ENCODE assay signal across 14 cellular contexts in the genomic region with DNA sequence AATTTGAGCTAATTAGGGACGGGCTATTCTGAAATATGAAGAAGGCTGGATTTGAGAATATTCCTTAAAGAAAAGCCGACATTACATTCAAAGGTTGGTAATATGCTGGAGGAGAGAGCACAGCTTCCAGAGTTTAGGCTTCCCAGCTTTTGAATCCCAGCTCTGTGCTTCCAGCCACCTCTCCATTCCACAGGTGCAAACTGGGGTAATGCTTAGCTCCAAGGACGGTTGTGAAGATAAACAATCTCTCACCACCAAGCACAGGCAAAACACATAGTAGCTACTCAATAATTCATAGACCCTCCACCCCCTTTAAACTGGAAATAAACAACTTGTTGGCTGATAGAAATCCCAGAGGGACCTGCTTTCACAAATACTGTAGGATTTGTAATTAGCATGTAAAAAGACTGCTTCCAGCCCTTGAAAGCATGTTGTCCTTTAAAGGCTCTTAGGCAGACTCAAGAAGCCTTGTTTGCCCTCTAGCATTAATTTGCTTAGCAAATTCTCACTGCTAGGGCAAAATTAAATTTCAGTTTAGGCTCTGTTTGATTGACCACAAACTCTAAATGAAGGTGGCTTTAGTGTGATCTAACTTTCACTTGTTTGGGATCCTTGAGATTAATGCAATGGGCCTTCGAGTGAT. TPM values are rescaled to one million over a fixed set of nuclear protein-coding genes. Genes with fewer than 3 reads are reported as not detected.
DNase-seq lines count a peak whose midpoint lies in the region; ATAC-seq lines count a peak whose summit lies in the region.
"Had no signal": no experiment of that assay in that cellular context is flagged by ENCODE, and none has a peak within 500 bp of the region (broad histone marks: within the 10 kb centered on the region; RNA-seq: fewer than 3 reads in every experiment).

No MANE protein-coding gene starts in this region.

- no peaks in the 10 kb centered on the region for H3K36me3 ChIP-seq in BLaER1 treated with 17β-estradiol and CSF1 and Interleukin-3, amounts not matched to agents 10 nM and 100 nM
- H3K36me3 ChIP-seq in HUES6 (ENCODE audit: control insufficient read depth, insufficient read depth, low read length) = no peaks in the 10 kb centered on the region
- H3K36me3 ChIP-seq in muscle layer of duodenum (ENCODE audit: control insufficient read depth in 1 of 2, insufficient read depth in 2 of 2, low read length in 2 of 2) = no peaks in the 10 kb centered on the region
- no peaks in the 10 kb centered on the region for H3K36me3 ChIP-seq in mesendoderm (ENCODE audit: control insufficient read depth, insufficient read depth, low read length)
- H3K36me3 ChIP-seq: gastrocnemius medialis, thyroid gland had no signal

- DNase-seq in activated naive CD8-positive, alpha-beta T cell treated with anti-CD3 and anti-CD28 coated beads for 36 hours = no peak
- DNase-seq in mesendoderm (no peak), SIG-M5 treated with dmso at 0.1 percent for 504 hours (lab: John Stamatoyannopoulos, UW; ENCODE audit: unreplicated experiment) (no peak)
- DNase-seq in activated T-cell treated with anti-CD3 and anti-CD28 coated beads, Interleukin-2, amount 50 U/mL, for 72 hours = no peak
- DNase-seq in stimulated activated CD4-positive, alpha-beta T cell treated with anti-CD3 and anti-CD28 coated beads, Interleukin-2, amount 100 ng/mL, for 48 hours = no peak
- DNase-seq: activated naive CD4-positive, alpha-beta T cell treated with Interleukin-2 at 50 U/mL for 16 hours; gastrocnemius medialis; mammary epithelial cell; NCI-H748 treated with DMSO at 0.1 percent for 48 hours; thyroid gland had no signal

- peaks cover 30% of the 10 kb centered on the region for H3K4me1 Mint-ChIP-seq in activated naive CD8-positive, alpha-beta T cell treated with anti-CD3 and anti-CD28 coated beads for 36 hours
- peaks cover 46% of the 10 kb centered on the region for H3K4me1 Mint-ChIP-seq in activated T-cell treated with anti-CD3 and anti-CD28 coated beads, Interleukin-2, amount 50 U/mL, for 72 hours (ENCODE audit: low read depth)

- peak overlapping the region in 8 of 11 experiments; percentile 20 to 67 (median 52); a peak in 17 of 22 replicates for H3K27ac ChIP-seq in BLaER1 treated with 17β-estradiol and CSF1 and Interleukin-3, amounts not matched to agents 10 nM and 100 nM
- H3K27ac ChIP-seq in HUES6 (ENCODE audit: low read depth, low read length) = peak overlapping the region; percentile 77
- peak overlapping the region; percentile 12 for H3K27ac ChIP-seq in muscle layer of duodenum (ENCODE audit: low read length)
- H3K27ac ChIP-seq in mesendoderm (ENCODE audit: low read depth, low read length) = no peak overlapping the region
- H3K27ac ChIP-seq: gastrocnemius medialis, SK-N-MC had no signal

- no peak overlapping the region for H3K18ac ChIP-seq in mesendoderm (ENCODE audit: low read length)

- H3K4me1 ChIP-seq in BLaER1 treated with 17β-estradiol and CSF1 and Interleukin-3, amounts not matched to agents 10 nM and 100 nM = peaks cover 40 to 59% (median 43%) of the 10 kb centered on the region in 10 experiments
- H3K4me1 ChIP-seq in HUES6 (ENCODE audit: control insufficient read depth, insufficient read depth, low read length) (peaks cover 61% of the 10 kb centered on the region), muscle layer of duodenum (ENCODE audit: control insufficient read depth in 1 of 2, insufficient read depth in 2 of 2, low read length in 2 of 2) (peaks cover 11 to 25% of the 10 kb centered on the region in 2 donors), mesendoderm (ENCODE audit: control insufficient read depth, low read depth, low read length) (no peaks in the 10 kb centered on the region)

- H3K56ac ChIP-seq in mesendoderm (ENCODE audit: low read length) = no peak overlapping the region

- no peak overlapping the region for H4K5ac ChIP-seq in mesendoderm (ENCODE audit: low read length)

- H3K4me3 ChIP-seq in BLaER1 treated with 17β-estradiol and CSF1 and Interleukin-3, amounts not matched to agents 10 nM and 100 nM = no peak overlapping the region
- H3K4me3 ChIP-seq in HUES6 (ENCODE audit: low read depth, low read length) (0 out of 2 replicates have a peak overlapping the region, but pooled peaks have one; percentile 20), muscle layer of duodenum (ENCODE audit: low read depth in 1 of 2, low read length in 2 of 2) (no peak overlapping the region), mesendoderm (ENCODE audit: low read length) (no peak overlapping the region)
- H3K4me3 ChIP-seq: gastrocnemius medialis, SK-N-MC, thyroid gland had no signal

- no peak overlapping the region for H2BK15ac ChIP-seq in mesendoderm (replicated peaks; ENCODE audit: low read depth)

- H3K27me3 ChIP-seq in BLaER1 treated with 17β-estradiol and CSF1 and Interleukin-3, amounts not matched to agents 10 nM and 100 nM = no peaks in the 10 kb centered on the region
- H3K27me3 ChIP-seq in HUES6 (ENCODE audit: control insufficient read depth, insufficient read depth, low read length) (no peaks in the 10 kb centered on the region), muscle layer of duodenum (ENCODE audit: low read depth, low read length) (no peaks in the 10 kb centered on the region), mesendoderm (ENCODE audit: insufficient read depth, low read length, poor library complexity) (no peaks in the 10 kb centered on the region)
- H3K27me3 ChIP-seq: gastrocnemius medialis, thyroid gland had no signal

- no peak overlapping the region for H2BK5ac ChIP-seq in mesendoderm (ENCODE audit: low read length)

- no peaks in the 10 kb centered on the region for H3K27me3 Mint-ChIP-seq in activated naive CD8-positive, alpha-beta T cell treated with anti-CD3 and anti-CD28 coated beads for 36 hours
- H3K27me3 Mint-ChIP-seq in activated T-cell treated with anti-CD3 and anti-CD28 coated beads, Interleukin-2, amount 50 U/mL, for 72 hours (ENCODE audit: low read depth) = no peaks in the 10 kb centered on the region

- no peak overlapping the region for H3K4ac ChIP-seq in mesendoderm (ENCODE audit: low read depth, low read length)

- H3K27ac Mint-ChIP-seq in activated naive CD8-positive, alpha-beta T cell treated with anti-CD3 and anti-CD28 coated beads for 36 hours = peak overlapping the region; percentile 34
- no peak overlapping the region for H3K27ac Mint-ChIP-seq in activated T-cell treated with anti-CD3 and anti-CD28 coated beads, Interleukin-2, amount 50 U/mL, for 72 hours

- no CpG with 5 or more reads among the region's 4 CpGs for WGBS in mesendoderm (ENCODE audit: extremely low coverage, insufficient coverage, low lambda C conversion rate)

- H4K8ac ChIP-seq in mesendoderm (ENCODE audit: low read depth, low read length) = no peak overlapping the region

- no peak for ATAC-seq in activated T-cell treated with anti-CD3 and anti-CD28 coated beads, Interleukin-2, amount 50 U/mL, for 72 hours (replicated peaks in 1 of 2)
- ATAC-seq: gastrocnemius medialis had no signal

- H3K9me3 Mint-ChIP-seq in activated naive CD8-positive, alpha-beta T cell treated with anti-CD3 and anti-CD28 coated beads for 36 hours = no peaks in the 10 kb centered on the region
- no peaks in the 10 kb centered on the region for H3K9me3 Mint-ChIP-seq in activated T-cell treated with anti-CD3 and anti-CD28 coated beads, Interleukin-2, amount 50 U/mL, for 72 hours

- no peak overlapping the region for H3K4me3 Mint-ChIP-seq in activated naive CD8-positive, alpha-beta T cell treated with anti-CD3 and anti-CD28 coated beads for 36 hours
- H3K4me3 Mint-ChIP-seq in activated T-cell treated with anti-CD3 and anti-CD28 coated beads, Interleukin-2, amount 50 U/mL, for 72 hours = no peak overlapping the region

- H3K23ac ChIP-seq in mesendoderm (ENCODE audit: low read length) = no peak overlapping the region

- H3K4me2 ChIP-seq in BLaER1 treated with 17β-estradiol and CSF1 and Interleukin-3, amounts not matched to agents 10 nM and 100 nM = peak overlapping the region; percentile 47 to 80 (median 69)
- H3K4me2 ChIP-seq in mesendoderm (ENCODE audit: low read length) = no peak overlapping the region

- no peak overlapping the region for H2AK5ac ChIP-seq in mesendoderm (ENCODE audit: low read length)

- H3K9ac ChIP-seq in BLaER1 treated with 17β-estradiol and CSF1 and Interleukin-3, amounts not matched to agents 10 nM and 100 nM = peak overlapping the region in 1 of 11 experiments; percentile 41; a peak in 1 of 22 replicates
- H3K9ac ChIP-seq in HUES6 (ENCODE audit: low read length) (no peak overlapping the region), mesendoderm (ENCODE audit: low read length) (no peak overlapping the region)

- peaks cover 2% of the 10 kb centered on the region for H3K36me3 Mint-ChIP-seq in activated naive CD8-positive, alpha-beta T cell treated with anti-CD3 and anti-CD28 coated beads for 36 hours
- H3K36me3 Mint-ChIP-seq in activated T-cell treated with anti-CD3 and anti-CD28 coated beads, Interleukin-2, amount 50 U/mL, for 72 hours (ENCODE audit: insufficient read depth in 2 of 2) = no peaks in the 10 kb centered on the region

- H2BK120ac ChIP-seq in mesendoderm (ENCODE audit: low read depth, low read length) = no peak overlapping the region

- H4K20me1 ChIP-seq in BLaER1 treated with 17β-estradiol and CSF1 and Interleukin-3, amounts not matched to agents 10 nM and 100 nM = no peaks in the 10 kb centered on the region

- peaks cover 0 to 19% (median 13%) of the 10 kb centered on the region in 11 experiments; a peak in 11 of 22 replicates for H3K9me3 ChIP-seq in BLaER1 treated with 17β-estradiol and CSF1 and Interleukin-3, amounts not matched to agents 10 nM and 100 nM (replicated peaks in 1 of 11)
- H3K9me3 ChIP-seq in HUES6 (ENCODE audit: control insufficient read depth, insufficient read depth, low read depth, low read length) (no peaks in the 10 kb centered on the region), muscle layer of duodenum (ENCODE audit: control insufficient read depth in 1 of 2, low read length in 2 of 2) (no peaks in the 10 kb centered on the region)
- H3K9me3 ChIP-seq: gastrocnemius medialis, thyroid gland had no signal

- H3K79me1 ChIP-seq in mesendoderm (ENCODE audit: low read length) = no peaks in the 10 kb centered on the region

- H3K79me2 ChIP-seq in mesendoderm (ENCODE audit: control insufficient read depth, insufficient read depth, low read length) = no peaks in the 10 kb centered on the region

RNA-seq across cellular contexts. Expression of a gene that starts 24.6 kb away (rescaled TPM):
- total RNA-seq in activated naive CD8-positive, alpha-beta T cell treated with anti-CD3 and anti-CD28 coated beads for 36 hours = 10 to 100 TPM; 16.2 to 16.4 TPM
- 1.5 TPM for polyA plus RNA-seq in mesendoderm (2013, experiment 1 of 2)
- polyA plus RNA-seq in mesendoderm (2013, experiment 2 of 2) = 1.5 TPM
- total RNA-seq in activated T-cell treated with anti-CD3 and anti-CD28 coated beads, Interleukin-2, amount 50 U/mL, for 72 hours = 10 to 100 TPM; 13.7 to 15.6 TPM
